ENCODE assay signal across 8 cellular contexts in genomic region chr17:60599620-60600489, GRCh38. TPM values are rescaled to one million over a fixed set of nuclear protein-coding genes. Genes with fewer than 3 reads are reported as not detected.
DNase-seq lines count a peak whose midpoint lies in the region; ATAC-seq and TF ChIP-seq lines count a peak whose summit lies in the region.

PPM1D (plus strand) TSS chr17:60600193; CDS start chr17:60600415, 222 bp downstream.

- ATAC-seq in HG03432 (IDR thresholded peaks at IDR 0.05; ENCODE audit: unreplicated experiment), result peak; percentile 91

- TF ChIP-seq POLR2A in GM19193 (IDR thresholded peaks at IDR 0.05; ENCODE audit: extremely low read depth, insufficient read depth, insufficient read length), result peak; percentile 94

- DNase-seq in Ammon's horn (ENCODE audit: low spot score) (peak; percentile 99), NCI-H460 (ENCODE audit: extremely low read depth, low read depth) (peak; percentile 99), cerebellar cortex (ENCODE audit: low spot score) (peak; percentile 99), islet precursor cell (peak; percentile 100)
- DNase-seq in activated CD4-positive, CD25-positive, alpha-beta regulatory T cell treated with anti-CD3 and anti-CD28 coated beads, Interleukin-2, amount 50 U/mL, for 72 hours, result peak; percentile 98
- peak; percentile 98 for DNase-seq in stimulated activated CD4-positive, alpha-beta T cell treated with anti-CD3 and anti-CD28 coated beads, Interleukin-12 subunit alpha, Interleukin-12 subunit beta, amount 100 ng/mL, for 4 hours

RNA-seq across cellular contexts. Expression of gene PPM1D, which starts in this region (rescaled TPM):
- 10.2 and 10.5 TPM in 2 replicates for total RNA-seq in NCI-H460 (2014; rRNA removed; shearing (Covaris generic))
- polyA plus RNA-seq in NCI-H460 (2014; cell fraction: nucleus; rRNA removed), result 11.8 and 13.0 TPM in 2 replicates

Comparison
In these comparisons a context has a peak if more than half of its experiments do, and no peak if none do; other contexts are left out.
1. Peak in every context shown above with its lines: DNase-seq and ATAC-seq.